In the genomic region with DNA sequence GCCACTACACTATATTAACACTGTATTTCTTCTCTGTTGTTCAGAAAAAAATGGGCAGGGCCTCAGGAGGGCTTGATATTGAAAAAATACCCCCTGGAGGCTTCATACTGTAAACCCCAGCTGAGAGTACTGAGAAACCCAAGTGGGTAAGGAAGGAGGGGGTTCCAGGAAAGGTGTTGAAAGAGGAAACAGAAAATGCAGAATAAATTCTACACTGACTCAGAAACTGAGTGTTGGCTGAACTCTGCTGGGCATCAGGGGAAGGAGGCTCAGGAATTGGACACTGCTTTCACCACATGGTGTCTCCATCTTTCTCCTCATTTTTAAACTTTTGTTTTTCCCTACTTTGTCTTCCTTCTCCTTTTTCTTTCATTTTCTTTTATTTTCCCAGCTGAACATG, we compare ENCODE assay signal across 13 cellular contexts.
DNase-seq lines count a peak whose midpoint lies in the region; ATAC-seq and TF ChIP-seq lines count a peak whose summit lies in the region.
"Had no signal": no experiment of that assay in that cellular context is flagged by ENCODE, and none has a peak within 500 bp of the region (broad histone marks: within the 10 kb centered on the region; RNA-seq: fewer than 3 reads in every experiment).

No MANE protein-coding gene starts in this region.

- H3K4me2 ChIP-seq in SK-N-SH (0 out of 2 replicates have a peak overlapping the region, but pooled peaks have one; percentile 25), fibroblast of lung (ENCODE audit: extremely low read depth, insufficient read depth, low read length) (no peak overlapping the region)

- intact Hi-C loops in A673 (cut with micrococcal nuclease; ENCODE audit: unreplicated experiment), result no loop called here
- intact Hi-C loops in body of pancreas (cut with DNase I), result no loop called here
- intact Hi-C loops in left colon (cut with DNase I, micrococcal nuclease), result no loop called here

- no peak for TF ChIP-seq POLR2A in body of pancreas (IDR thresholded peaks at IDR 0.05)

- H2AFZ ChIP-seq in SK-N-SH (ENCODE audit: low read depth), result no peak overlapping the region
- H2AFZ ChIP-seq in fibroblast of lung (ENCODE audit: low read length), result no peak overlapping the region

- TF ChIP-seq CTCF in A673 (conservative IDR thresholded peaks at IDR 0.05; ENCODE audit: low read depth, low read length), result 0 out of 2 replicates have a peak, but pooled peaks have one; percentile 13
- peak; percentile 10 for TF ChIP-seq CTCF in GM10248 (IDR thresholded peaks at IDR 0.05; ENCODE audit: control extremely low read depth, extremely low read depth, low read depth, missing control alignments)
- peak; percentile 30 for TF ChIP-seq CTCF in SK-N-SH (IDR thresholded peaks at IDR 0.05)
- TF ChIP-seq CTCF in fibroblast of lung (conservative IDR thresholded peaks at IDR 0.05 in 1 of 2, IDR thresholded peaks at IDR 0.05 in 1 of 2; ENCODE audit: low read depth in 1 of 2, low read length in 2 of 2), result peak in 1 of 2 donors; percentile 18
- no peak for TF ChIP-seq CTCF in body of pancreas (IDR thresholded peaks at IDR 0.05)

- H3K27me3 ChIP-seq in A673 (replicated peaks; ENCODE audit: insufficient read depth, low read depth, low read length, poor library complexity) (no peaks in the 10 kb centered on the region), SK-N-SH (ENCODE audit: insufficient read depth) (no peaks in the 10 kb centered on the region), fibroblast of lung (ENCODE audit: control insufficient read depth, insufficient read depth, low read length) (no peaks in the 10 kb centered on the region), body of pancreas (no peaks in the 10 kb centered on the region)
- H3K27me3 ChIP-seq: Peyer's patch had no signal

- DNase-seq in A673 (ENCODE audit: low spot score) (no peak), GM10248 (ENCODE audit: extremely low spot score) (no peak), SK-N-SH (peak; percentile 8), fibroblast of lung (ENCODE audit: low read depth in 2 of 2) (peak; percentile 11 to 12), body of pancreas (no peak), left colon (no peak)
- no peak for DNase-seq in stimulated activated CD4-positive, alpha-beta T cell treated with anti-CD3 and anti-CD28 coated beads, Interleukin-12 subunit alpha, Interleukin-12 subunit beta, amount 100 ng/mL, for 4 hours
- DNase-seq: activated gamma-delta T cell treated with Interleukin-2 at 50 U/mL for 16 hours; CD8-positive, alpha-beta T cell; naive B cell; NCI-H187; Peyer's patch had no signal

- H3F3A ChIP-seq in SK-N-SH (replicated peaks; ENCODE audit: insufficient read depth), result peaks cover 6% of the 10 kb centered on the region

- CTCF ChIA-PET in A673 (lab: Charles Lee), result no interaction called here
- CTCF ChIA-PET in GM10248 (lab: Yijun Ruan, JAX), result no interaction called here
- CTCF ChIA-PET in SK-N-SH (lab: Yijun Ruan, JAX), result interaction anchor here (1.2 to 1.3 kb wide), 2 partner anchors 28 to 110 kb away, joined by 3 read pairs; no protein-coding TSS in a partner anchor

- POLR2A ChIA-PET in A673 (lab: Charles Lee; ENCODE audit: low non-redundant PET) (interaction anchor here (0.5 kb wide), 1 partner anchor 11 kb away, joined by 8 read pairs; no protein-coding TSS in a partner anchor), GM10248 (lab: Yijun Ruan, JAX) (no interaction called here), SK-N-SH (lab: Yijun Ruan, JAX) (no interaction called here)

- no TSS peak for BruUV-seq in A673 (replicated peaks; lab: Mats Ljungman, UMichigan)

- no peak overlapping the region for H3K9ac ChIP-seq in SK-N-SH
- no peak overlapping the region for H3K9ac ChIP-seq in fibroblast of lung (ENCODE audit: insufficient read depth, low read length)

- ATAC-seq in body of pancreas (no peak), GM18519 (IDR thresholded peaks at IDR 0.05; ENCODE audit: low FRiP score, unreplicated experiment) (no peak), left colon (no peak)
- ATAC-seq: CD8-positive, alpha-beta T cell had no signal

- H3K79me2 ChIP-seq in SK-N-SH (ENCODE audit: insufficient read depth), result no peaks in the 10 kb centered on the region
- no peaks in the 10 kb centered on the region for H3K79me2 ChIP-seq in fibroblast of lung (ENCODE audit: control insufficient read depth, insufficient read depth, low read length)

- TF ChIP-seq EP300 in SK-N-SH (IDR thresholded peaks at IDR 0.05; ENCODE audit: borderline replicate concordance in 1 of 2, low read depth in 1 of 2, low read length in 1 of 2), result no peak

- no peak overlapping the region for H3K4me3 ChIP-seq in A673 (ENCODE audit: low read depth, low read length, poor library complexity, severe bottlenecking)
- H3K4me3 ChIP-seq in SK-N-SH (ENCODE audit: low read depth in 2 of 2, low read length in 1 of 2), result no peak overlapping the region
- no peak overlapping the region for H3K4me3 ChIP-seq in fibroblast of lung (replicated peaks in 1 of 4; ENCODE audit: control extremely low read depth in 1 of 4, insufficient read depth in 1 of 4, low read depth in 3 of 4, low read length in 4 of 4)
- no peak overlapping the region for H3K4me3 ChIP-seq in body of pancreas
- H3K4me3 ChIP-seq: Peyer's patch had no signal

- H3K36me3 ChIP-seq in A673 (ENCODE audit: insufficient read depth, low read length, poor library complexity, severe bottlenecking), result no peaks in the 10 kb centered on the region
- no peaks in the 10 kb centered on the region for H3K36me3 ChIP-seq in SK-N-SH (replicated peaks in 1 of 2; ENCODE audit: control insufficient read depth in 1 of 2, insufficient read depth in 2 of 2, low read length in 1 of 2)
- no peaks in the 10 kb centered on the region for H3K36me3 ChIP-seq in fibroblast of lung (ENCODE audit: control insufficient read depth, insufficient read depth, low read length)
- H3K36me3 ChIP-seq in body of pancreas (replicated peaks in 1 of 2; ENCODE audit: insufficient read depth in 1 of 2, low read depth in 2 of 2), result no peaks in the 10 kb centered on the region
- H3K36me3 ChIP-seq: Peyer's patch had no signal

- H3K9me3 ChIP-seq in A673 (ENCODE audit: low read depth, low read length, poor library complexity, severe bottlenecking), result no peaks in the 10 kb centered on the region
- H3K9me3 ChIP-seq in SK-N-SH, result no peaks in the 10 kb centered on the region
- H3K9me3 ChIP-seq in fibroblast of lung (ENCODE audit: control insufficient read depth, insufficient read depth, low read depth, low read length), result no peaks in the 10 kb centered on the region
- H3K9me3 ChIP-seq in body of pancreas, result no peaks in the 10 kb centered on the region
- H3K9me3 ChIP-seq: Peyer's patch had no signal

- H3K27ac ChIP-seq in A673 (ENCODE audit: low read depth, low read length, poor library complexity, severe bottlenecking), result no peak overlapping the region
- no peak overlapping the region for H3K27ac ChIP-seq in SK-N-SH (ENCODE audit: low read depth in 2 of 2, low read length in 1 of 2)
- H3K27ac ChIP-seq in fibroblast of lung (ENCODE audit: insufficient read depth, low read length), result no peak overlapping the region
- no peak overlapping the region for H3K27ac ChIP-seq in body of pancreas
- H3K27ac ChIP-seq: Peyer's patch had no signal

- TF ChIP-seq RAD21 in SK-N-SH (IDR thresholded peaks at IDR 0.05; ENCODE audit: low read length), result peak; percentile 44

- no peaks in the 10 kb centered on the region for H4K20me1 ChIP-seq in SK-N-SH (ENCODE audit: insufficient read depth)
- no peaks in the 10 kb centered on the region for H4K20me1 ChIP-seq in fibroblast of lung (ENCODE audit: control insufficient read depth, extremely low read depth, insufficient read depth, low read length)

- H3K4me1 ChIP-seq in A673 (ENCODE audit: insufficient read depth, low read length, poor library complexity, severe bottlenecking) (no peaks in the 10 kb centered on the region), SK-N-SH (ENCODE audit: control insufficient read depth in 1 of 2, insufficient read depth in 2 of 2, low read depth in 1 of 2, low read length in 1 of 2) (peaks cover 0 to 7% of the 10 kb centered on the region in 2 experiments; a peak in 2 of 4 replicates), fibroblast of lung (ENCODE audit: control insufficient read depth, extremely low read depth, insufficient read depth, low read length) (no peaks in the 10 kb centered on the region), body of pancreas (no peaks in the 10 kb centered on the region)
- H3K4me1 ChIP-seq: Peyer's patch had no signal

- H3K9me2 ChIP-seq in SK-N-SH, result no peaks in the 10 kb centered on the region

TF ChIP-seq in SK-N-SH, 30 proteins besides CTCF, POLR2A, EP300 and RAD21 (continues in another document):
- TF ChIP-seq, protein P1, sequence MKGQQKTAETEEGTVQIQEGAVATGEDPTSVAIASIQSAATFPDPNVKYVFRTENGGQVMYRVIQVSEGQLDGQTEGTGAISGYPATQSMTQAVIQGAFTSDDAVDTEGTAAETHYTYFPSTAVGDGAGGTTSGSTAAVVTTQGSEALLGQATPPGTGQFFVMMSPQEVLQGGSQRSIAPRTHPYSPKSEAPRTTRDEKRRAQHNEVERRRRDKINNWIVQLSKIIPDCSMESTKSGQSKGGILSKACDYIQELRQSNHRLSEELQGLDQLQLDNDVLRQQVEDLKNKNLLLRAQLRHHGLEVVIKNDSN (IDR thresholded peaks at IDR 0.05; ENCODE audit: borderline replicate concordance, low read depth), result no peak
- TF ChIP-seq EZH2phosphoT487 (IDR thresholded peaks at IDR 0.05; ENCODE audit: borderline replicate concordance, low read depth) (no peak), GABPA (IDR thresholded peaks at IDR 0.05; ENCODE audit: low read depth) (no peak), FOSL2 (IDR thresholded peaks at IDR 0.05; ENCODE audit: borderline replicate concordance, low read depth) (no peak), SMC3 (IDR thresholded peaks at IDR 0.05; ENCODE audit: low read depth, low read length) (no peak), MXI1 (IDR thresholded peaks at IDR 0.05; ENCODE audit: low read depth, low read length) (no peak), RFX5 (IDR thresholded peaks at IDR 0.05; ENCODE audit: low read length) (no peak)
- TF ChIP-seq, protein P2, sequence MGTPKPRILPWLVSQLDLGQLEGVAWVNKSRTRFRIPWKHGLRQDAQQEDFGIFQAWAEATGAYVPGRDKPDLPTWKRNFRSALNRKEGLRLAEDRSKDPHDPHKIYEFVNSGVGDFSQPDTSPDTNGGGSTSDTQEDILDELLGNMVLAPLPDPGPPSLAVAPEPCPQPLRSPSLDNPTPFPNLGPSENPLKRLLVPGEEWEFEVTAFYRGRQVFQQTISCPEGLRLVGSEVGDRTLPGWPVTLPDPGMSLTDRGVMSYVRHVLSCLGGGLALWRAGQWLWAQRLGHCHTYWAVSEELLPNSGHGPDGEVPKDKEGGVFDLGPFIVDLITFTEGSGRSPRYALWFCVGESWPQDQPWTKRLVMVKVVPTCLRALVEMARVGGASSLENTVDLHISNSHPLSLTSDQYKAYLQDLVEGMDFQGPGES (IDR thresholded peaks at IDR 0.05; ENCODE audit: low read depth, low read length), result no peak

Comparison
In these comparisons a context has a peak if more than half of its experiments do, and no peak if none do; other contexts are left out.
1. DNase-seq: peak in SK-N-SH (single experiment) and fibroblast of lung (2 of 2); none in A673 (single experiment), GM10248 (single experiment), body of pancreas (0 of 4), stimulated activated CD4-positive, alpha-beta T cell treated with anti-CD3 and anti-CD28 coated beads, Interleukin-12 subunit alpha, Interleukin-12 subunit beta, amount 100 ng/mL, for 4 hours (single experiment) and left colon (0 of 2).
2. CTCF ChIP-seq: peak in A673 (single experiment), GM10248 (single experiment) and SK-N-SH (single experiment); none in body of pancreas (0 of 7).